Comparison of ENCODE assay signal across 8 cellular contexts in the genomic region with DNA sequence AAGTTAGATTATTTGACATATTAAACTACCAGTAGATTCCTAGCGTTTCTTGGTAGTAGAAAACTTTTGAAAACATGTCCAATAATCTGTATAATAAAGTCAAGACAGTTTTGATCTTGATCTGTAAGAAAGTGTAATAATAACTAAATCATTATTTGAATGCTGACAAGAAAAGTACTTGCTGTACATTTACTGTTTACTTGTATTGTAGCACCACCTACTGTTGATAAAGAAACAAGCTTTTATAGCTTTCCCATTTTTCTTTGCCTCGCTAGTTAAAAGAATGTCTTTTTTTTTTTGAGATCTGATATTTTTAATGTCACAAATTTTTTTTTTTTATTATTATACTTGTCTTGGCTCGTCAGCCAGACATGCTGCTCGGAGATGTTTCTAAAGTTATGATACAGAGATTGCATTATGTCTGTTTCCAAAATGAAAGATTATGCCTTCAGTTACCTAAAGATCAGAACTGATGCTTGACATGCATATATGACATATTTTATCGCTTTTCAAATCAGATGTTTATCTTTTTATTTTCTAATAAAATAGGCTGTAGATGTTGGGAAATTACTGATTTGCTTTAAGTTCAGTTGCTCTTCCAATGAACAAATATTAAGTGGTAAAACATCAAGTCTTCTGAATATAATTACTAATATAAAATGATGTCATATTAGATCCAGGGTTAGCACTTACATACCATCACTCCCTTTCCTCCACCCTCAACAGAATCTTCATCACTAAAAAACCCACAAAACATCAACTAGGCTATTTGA.
DNase-seq lines count a peak whose midpoint lies in the region; ATAC-seq, FAIRE-seq and TF ChIP-seq lines count a peak whose summit lies in the region.

No MANE protein-coding gene starts in this region.

- no peak overlapping the region for H3K9ac ChIP-seq in parathyroid adenoma

- intact Hi-C loops in esophagus squamous epithelium (cut with DNase I): no loop called here

- TF ChIP-seq CTCF in C4-2B (conservative IDR thresholded peaks at IDR 0.05): peak; percentile 82
- peak in 5 of 6 experiments; percentile 40 to 70 (median 55) for TF ChIP-seq CTCF in esophagus squamous epithelium (IDR thresholded peaks at IDR 0.05)
- peak; percentile 27 for TF ChIP-seq CTCF in parathyroid adenoma (IDR thresholded peaks at IDR 0.05)

- no peak for FAIRE-seq in HTR-8/SVneo (lab: Jason Lieb, UNC)

- peaks cover 13 to 74% (median 35%) of the 10 kb centered on the region in 3 donors for H3K4me1 ChIP-seq in esophagus squamous epithelium
- peaks cover 15% of the 10 kb centered on the region for H3K4me1 ChIP-seq in parathyroid adenoma

- H3K9me3 ChIP-seq in esophagus squamous epithelium (no peaks in the 10 kb centered on the region), parathyroid adenoma (ENCODE audit: control insufficient read depth, low read length) (no peaks in the 10 kb centered on the region)

- no peak overlapping the region for H3K4me3 ChIP-seq in esophagus squamous epithelium
- H3K4me3 ChIP-seq in parathyroid adenoma (ENCODE audit: low read depth, low read length): no peak overlapping the region

- TF ChIP-seq POLR2A in esophagus squamous epithelium (IDR thresholded peaks at IDR 0.05): no peak

- no peaks in the 10 kb centered on the region for H3K79me2 ChIP-seq in parathyroid adenoma

- H3K4me2 ChIP-seq in parathyroid adenoma (ENCODE audit: low read length): no peak overlapping the region

- peak; percentile 18 for DNase-seq in HTR-8/SVneo (ENCODE audit: insufficient read length, low spot score)
- peak; percentile 42 for DNase-seq in RPMI7951 (ENCODE audit: low read depth)
- DNase-seq in esophagus squamous epithelium (lab: John Stamatoyannopoulos, UW): no peak
- DNase-seq in stimulated activated naive CD8-positive, alpha-beta T cell treated with anti-CD3 and anti-CD28 coated beads, Interleukin-15, Interleukin-2, amounts not matched to agents 100 U/mL and 50 U/mL, for 24 hours: no peak

- ATAC-seq in stimulated activated naive CD8-positive, alpha-beta T cell treated with anti-CD3 and anti-CD28 coated beads, Interleukin-15, Interleukin-2, amounts not matched to agents 100 U/mL and 50 U/mL, for 24 hours: no peak
- no peak for ATAC-seq in GM19328 (IDR thresholded peaks at IDR 0.05; ENCODE audit: unreplicated experiment)
- no peak for ATAC-seq in HG03108 (IDR thresholded peaks at IDR 0.05; ENCODE audit: unreplicated experiment)

- H3K27ac ChIP-seq in C4-2B: no peak overlapping the region
- H3K27ac ChIP-seq in esophagus squamous epithelium: peak overlapping the region; percentile 43 to 85 (median 76)
- no peak overlapping the region for H3K27ac ChIP-seq in parathyroid adenoma

- 15 to 16% methylated on average over 5 of the region's 5 CpGs for whole genome bisulfite sequencing in esophagus squamous epithelium, 2 donors

- H3K27me3 ChIP-seq in esophagus squamous epithelium (no peaks in the 10 kb centered on the region), parathyroid adenoma (ENCODE audit: control insufficient read depth, insufficient read depth, low read length) (no peaks in the 10 kb centered on the region)

- H3K36me3 ChIP-seq in esophagus squamous epithelium (no peaks in the 10 kb centered on the region), parathyroid adenoma (ENCODE audit: control insufficient read depth, insufficient read depth, low read length) (no peaks in the 10 kb centered on the region)

- H2AFZ ChIP-seq in parathyroid adenoma: no peak overlapping the region

Comparison
In these comparisons a context has a peak if more than half of its experiments do, and no peak if none do; other contexts are left out.
1. H3K27ac ChIP-seq: peak in esophagus squamous epithelium (4 of 4); none in C4-2B (single experiment) and parathyroid adenoma (single experiment).
2. CTCF ChIP-seq: peak in every context shown above with its lines; median percentile 82 in C4-2B; 55 in esophagus squamous epithelium; 27 in parathyroid adenoma.
3. DNase-seq: peak in HTR-8/SVneo (single experiment) and RPMI7951 (single experiment); none in esophagus squamous epithelium (single experiment) and stimulated activated naive CD8-positive, alpha-beta T cell treated with anti-CD3 and anti-CD28 coated beads, Interleukin-15, Interleukin-2, amounts not matched to agents 100 U/mL and 50 U/mL, for 24 hours (single experiment).